ENCODE assay signal across 8 cellular contexts in the genomic region with DNA sequence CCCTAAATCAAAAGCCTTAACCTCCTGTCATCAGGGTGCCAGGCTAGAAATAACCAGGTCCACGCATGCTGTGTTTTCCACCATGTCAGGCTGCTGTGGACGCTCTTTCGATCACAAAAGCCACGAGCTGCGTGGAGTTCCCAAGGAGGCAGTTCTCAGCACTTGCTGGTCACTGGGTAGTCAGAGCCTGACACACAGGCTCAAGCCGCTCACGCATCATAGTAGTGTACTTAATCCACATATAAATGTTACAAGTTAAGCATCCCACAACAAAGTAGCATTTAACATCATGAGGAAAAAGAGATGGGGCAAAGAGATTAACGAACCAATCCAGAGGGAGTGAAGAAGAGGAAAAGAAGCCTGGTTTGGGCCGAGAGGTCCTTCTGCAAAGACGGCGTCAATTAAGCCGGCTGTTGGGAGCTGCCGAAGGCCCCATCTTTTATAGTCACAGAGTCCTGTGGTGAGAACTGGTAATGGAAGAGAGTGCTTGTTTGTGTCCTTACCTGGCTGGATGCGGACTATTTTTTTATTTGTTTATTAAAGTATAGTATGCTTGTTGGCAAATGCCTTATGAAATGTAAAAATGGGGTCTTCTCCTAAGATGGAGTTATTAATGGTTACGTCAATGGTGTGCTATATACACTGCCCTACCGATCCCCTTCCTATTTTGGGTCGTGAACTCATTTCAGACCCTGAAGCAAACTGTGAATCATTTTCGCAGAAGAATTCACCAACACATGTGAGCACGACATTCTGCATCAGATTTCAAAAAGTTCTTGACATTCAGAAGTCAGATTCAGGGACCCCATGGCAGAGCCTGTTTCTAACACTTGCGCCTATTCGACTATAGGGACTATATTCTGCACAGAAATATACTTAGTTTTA. TPM values are rescaled to one million over a fixed set of nuclear protein-coding genes. Genes with fewer than 3 reads are reported as not detected.
DNase-seq lines count a peak whose midpoint lies in the region; ATAC-seq and TF ChIP-seq lines count a peak whose summit lies in the region.

No MANE protein-coding gene starts in this region.

- H3K36me3 Mint-ChIP-seq in activated naive CD4-positive, alpha-beta T cell treated with anti-CD3 and anti-CD28 coated beads, Interleukin-2, amount 50 U/mL, for 24 hours: peaks cover 3% of the 10 kb centered on the region

- no peak for TF ChIP-seq CTCF in right atrium auricular region (IDR thresholded peaks at IDR 0.05)

- peak; percentile 13 for ATAC-seq in GM21619 (IDR thresholded peaks at IDR 0.05; ENCODE audit: unreplicated experiment)

- peak; percentile 17 for DNase-seq in NCI-H2196 (lab: John Stamatoyannopoulos, UW; ENCODE audit: unreplicated experiment)
- DNase-seq in NCI-H2196 treated with DMSO at 0.1 percent for 48 hours (lab: John Stamatoyannopoulos, UW; ENCODE audit: unreplicated experiment): no peak
- no peak for DNase-seq in right atrium auricular region (ENCODE audit: low spot score)
- DNase-seq in skeletal muscle cell (ENCODE audit: low read depth): no peak
- DNase-seq in NCI-H2081 treated with DMSO at 0.1 percent for 48 hours (lab: John Stamatoyannopoulos, UW): no peak

- no peaks in the 10 kb centered on the region for H3K27me3 ChIP-seq in right atrium auricular region

- peak overlapping the region; percentile 84 for H3K4me3 Mint-ChIP-seq in activated naive CD4-positive, alpha-beta T cell treated with anti-CD3 and anti-CD28 coated beads, Interleukin-2, amount 50 U/mL, for 24 hours

- peaks cover 0 to 42% of the 10 kb centered on the region in 2 donors for H3K4me1 ChIP-seq in right atrium auricular region

- H3K27ac ChIP-seq in KOPT-K1 (ENCODE audit: low read depth, low read length, poor library complexity, severe bottlenecking) (peak overlapping the region; percentile 91), right atrium auricular region (peak overlapping the region; percentile 91 to 99)

- H3K36me3 ChIP-seq in KOPT-K1 (ENCODE audit: insufficient read depth, low read length) (peaks cover 32% of the 10 kb centered on the region), right atrium auricular region (no peaks in the 10 kb centered on the region)

- H3K4me3 ChIP-seq in right atrium auricular region (peak overlapping the region; percentile 55 to 88), skeletal muscle cell (ENCODE audit: low read depth, low read length) (peak overlapping the region; percentile 58)

- H3K4me1 Mint-ChIP-seq in activated naive CD4-positive, alpha-beta T cell treated with anti-CD3 and anti-CD28 coated beads, Interleukin-2, amount 50 U/mL, for 24 hours: peaks cover 47% of the 10 kb centered on the region

- H3K27me3 Mint-ChIP-seq in activated naive CD4-positive, alpha-beta T cell treated with anti-CD3 and anti-CD28 coated beads, Interleukin-2, amount 50 U/mL, for 24 hours: no peaks in the 10 kb centered on the region

- H3K9me3 Mint-ChIP-seq in activated naive CD4-positive, alpha-beta T cell treated with anti-CD3 and anti-CD28 coated beads, Interleukin-2, amount 50 U/mL, for 24 hours: no peaks in the 10 kb centered on the region

- H3K9me3 ChIP-seq in KOPT-K1 (ENCODE audit: insufficient read depth, low read length, poor library complexity, severe bottlenecking) (no peaks in the 10 kb centered on the region), right atrium auricular region (no peaks in the 10 kb centered on the region)

- H3K27ac Mint-ChIP-seq in activated naive CD4-positive, alpha-beta T cell treated with anti-CD3 and anti-CD28 coated beads, Interleukin-2, amount 50 U/mL, for 24 hours: peak overlapping the region; percentile 80

RNA-seq across cellular contexts. Expression of a gene that starts 0.7 kb away (rescaled TPM):
- total RNA-seq in right atrium auricular region: 10 to 100 TPM in 1 of 2 donors, 1 to 10 TPM in 1; 7.1 to 15.2 TPM

RNA-seq across cellular contexts. Expression of a gene that starts 1.0 kb away (rescaled TPM):
- total RNA-seq in right atrium auricular region: 10 to 100 TPM; 10.3 to 12.1 TPM
